Comparison of ENCODE assay signal across 8 cellular contexts in the genomic region with DNA sequence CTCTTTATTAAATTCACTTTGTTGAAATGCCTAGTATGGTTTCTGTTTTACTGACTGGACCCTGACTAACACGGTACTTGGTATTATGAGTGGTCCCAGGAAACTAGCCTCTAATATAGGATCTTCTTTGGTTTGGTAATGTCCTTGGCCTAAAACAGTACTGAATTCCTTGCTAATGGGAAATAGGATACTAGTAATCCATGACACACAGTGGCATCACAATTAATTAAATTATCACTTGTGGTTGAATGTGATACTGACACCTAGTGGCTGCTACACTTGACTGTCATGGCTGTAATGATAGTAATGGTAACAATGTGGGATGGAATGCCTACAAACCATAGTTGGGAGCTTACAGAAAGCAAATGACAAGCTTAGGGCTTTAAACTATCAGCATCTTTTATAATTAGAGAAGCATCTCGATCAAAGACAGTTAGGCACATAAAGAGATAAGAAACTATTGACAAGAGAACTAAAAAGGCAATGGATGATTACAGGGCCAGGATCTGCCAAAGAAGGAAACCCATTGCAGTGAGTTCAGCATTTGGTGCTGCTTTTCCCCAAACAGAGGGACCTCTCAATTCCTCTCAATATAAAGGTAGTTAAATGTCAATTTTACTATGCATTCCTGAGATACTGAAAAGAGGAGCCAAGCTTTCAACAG. TPM values are rescaled to one million over a fixed set of nuclear protein-coding genes. Genes with fewer than 3 reads are reported as not detected.
DNase-seq lines count a peak whose midpoint lies in the region; ATAC-seq and TF ChIP-seq lines count a peak whose summit lies in the region.

No MANE protein-coding gene starts in this region.

- CTCF ChIA-PET in activated CD4-positive, alpha-beta T cell treated with anti-CD3 and anti-CD28 coated beads for 36 hours (lab: Charles Lee): interaction anchor here (0.6 to 7.5 kb wide), 16 partner anchors 10 to 249 kb away, joined by 3 to 69 read pairs (median 3); no protein-coding TSS in a partner anchor
- CTCF ChIA-PET in OCI-LY7 (lab: Charles Lee; ENCODE audit: unreplicated experiment): interaction anchor here (1.0 to 3.1 kb wide), 3 partner anchors 62 to 201 kb away, joined by 3 to 26 read pairs (median 4); no protein-coding TSS in a partner anchor

- H3K27me3 Mint-ChIP-seq in activated CD4-positive, alpha-beta T cell treated with anti-CD3 and anti-CD28 coated beads for 36 hours: no peaks in the 10 kb centered on the region
- H3K27me3 Mint-ChIP-seq in endodermal cell (ENCODE audit: insufficient read depth) (no peaks in the 10 kb centered on the region), mesothelial cell of epicardium (ENCODE audit: low read depth) (no peaks in the 10 kb centered on the region)

- H2AFZ ChIP-seq in OCI-LY7 (ENCODE audit: low read length): no peak overlapping the region

- H3K4me2 ChIP-seq in OCI-LY7 (ENCODE audit: low read length): no peak overlapping the region

- H3K4me3 Mint-ChIP-seq in activated CD4-positive, alpha-beta T cell treated with anti-CD3 and anti-CD28 coated beads for 36 hours: no peak overlapping the region
- H3K4me3 Mint-ChIP-seq in endodermal cell (no peak overlapping the region), mesothelial cell of epicardium (no peak overlapping the region)

- BruUV-seq in OCI-LY7 (replicated peaks; lab: Mats Ljungman, UMichigan): no TSS peak

- H3K79me2 ChIP-seq in OCI-LY7 (ENCODE audit: insufficient read depth, low read depth, low read length): no peaks in the 10 kb centered on the region

- H3K36me3 ChIP-seq in OCI-LY7 (ENCODE audit: insufficient read depth, low read length) (peaks cover 31% of the 10 kb centered on the region; the same call in 1 of the 2 replicates), endodermal cell (ENCODE audit: control insufficient read depth, insufficient read depth, low read length) (no peaks in the 10 kb centered on the region)

- DNase-seq in activated CD4-positive, alpha-beta T cell treated with anti-CD3 and anti-CD28 coated beads for 36 hours: no peak
- DNase-seq in activated CD4-positive, alpha-beta T cell treated with anti-CD3 and anti-CD28 coated beads for 1 hour: no peak
- DNase-seq in OCI-LY7 (ENCODE audit: low spot score): peak; percentile 65
- DNase-seq in endodermal cell: no peak
- no peak for DNase-seq in mesothelial cell of epicardium (ENCODE audit: low spot score in 2 of 2, unreplicated experiment in 2 of 2)
- no peak for DNase-seq in cerebellar nuclear complex (lab: John Stamatoyannopoulos, UW)
- no peak for DNase-seq in SIG-M5 treated with dmso at 0.1 percent for 504 hours (lab: John Stamatoyannopoulos, UW; ENCODE audit: unreplicated experiment)

- H3K9me3 ChIP-seq in OCI-LY7 (ENCODE audit: low read length): no peaks in the 10 kb centered on the region
- no peaks in the 10 kb centered on the region for H3K9me3 ChIP-seq in endodermal cell (ENCODE audit: control insufficient read depth, low read length)

- H4K20me1 ChIP-seq in OCI-LY7 (ENCODE audit: insufficient read depth, low read length): no peaks in the 10 kb centered on the region

- ATAC-seq in activated CD4-positive, alpha-beta T cell treated with anti-CD3 and anti-CD28 coated beads for 36 hours: peak; percentile 57
- peak; percentile 76 for ATAC-seq in HG03354 (IDR thresholded peaks at IDR 0.05; ENCODE audit: poor library complexity, severe bottlenecking, unreplicated experiment)

- H3K36me3 Mint-ChIP-seq in activated CD4-positive, alpha-beta T cell treated with anti-CD3 and anti-CD28 coated beads for 36 hours (ENCODE audit: low read depth): peaks cover 17% of the 10 kb centered on the region
- H3K36me3 Mint-ChIP-seq in endodermal cell (ENCODE audit: low read depth) (peaks cover 6% of the 10 kb centered on the region), mesothelial cell of epicardium (peaks cover 3% of the 10 kb centered on the region)

- H3K27ac Mint-ChIP-seq in activated CD4-positive, alpha-beta T cell treated with anti-CD3 and anti-CD28 coated beads for 36 hours: no peak overlapping the region
- H3K27ac Mint-ChIP-seq in endodermal cell (no peak overlapping the region), mesothelial cell of epicardium (no peak overlapping the region)

- 66 to 71% methylated on average over 2 of the region's 2 CpGs for WGBS in endodermal cell (ENCODE audit: insufficient coverage in 1 of 2, insufficient read length in 1 of 2), 2 experiments

- no peak overlapping the region for H3K27ac ChIP-seq in OCI-LY7 (ENCODE audit: low read depth, low read length, poor library complexity, severe bottlenecking)
- H3K27ac ChIP-seq in endodermal cell (ENCODE audit: low read depth, low read length): no peak overlapping the region

- H3K27me3 ChIP-seq in endodermal cell (ENCODE audit: control insufficient read depth, insufficient read depth, low read length, poor library complexity, severe bottlenecking): no peaks in the 10 kb centered on the region

- H3K4me1 ChIP-seq in OCI-LY7 (ENCODE audit: insufficient read depth, low read length, poor library complexity, severe bottlenecking) (no peaks in the 10 kb centered on the region), endodermal cell (ENCODE audit: control insufficient read depth, insufficient read depth, low read length) (no peaks in the 10 kb centered on the region)

- POLR2A ChIA-PET in activated CD4-positive, alpha-beta T cell treated with anti-CD3 and anti-CD28 coated beads for 36 hours (lab: Charles Lee): no interaction called here
- POLR2A ChIA-PET in OCI-LY7 (lab: Charles Lee): interaction anchor here (0.6 to 1.8 kb wide), 5 partner anchors 12 to 141 kb away, joined by 3 to 5 read pairs (median 3); a partner anchor contains a TSS

- no peaks in the 10 kb centered on the region for H3K9me2 ChIP-seq in OCI-LY7 (ENCODE audit: insufficient read depth, low read length)

- H3K9me3 Mint-ChIP-seq in activated CD4-positive, alpha-beta T cell treated with anti-CD3 and anti-CD28 coated beads for 36 hours (ENCODE audit: low read depth): no peaks in the 10 kb centered on the region
- H3K9me3 Mint-ChIP-seq in endodermal cell (no peaks in the 10 kb centered on the region), mesothelial cell of epicardium (no peaks in the 10 kb centered on the region)

- no peak overlapping the region for H3K4me3 ChIP-seq in OCI-LY7 (ENCODE audit: low read depth, low read length, poor library complexity, severe bottlenecking)
- no peak overlapping the region for H3K4me3 ChIP-seq in endodermal cell (ENCODE audit: low read length)

- H3K9ac ChIP-seq in endodermal cell (ENCODE audit: extremely low read depth, low read length, poor library complexity, severe bottlenecking): no peak overlapping the region

- H3K4me1 Mint-ChIP-seq in activated CD4-positive, alpha-beta T cell treated with anti-CD3 and anti-CD28 coated beads for 36 hours: no peaks in the 10 kb centered on the region
- H3K4me1 Mint-ChIP-seq in endodermal cell (no peaks in the 10 kb centered on the region), mesothelial cell of epicardium (no peaks in the 10 kb centered on the region)

- intact Hi-C loops in activated CD4-positive, alpha-beta T cell treated with anti-CD3 and anti-CD28 coated beads for 36 hours (cut with DNase I, micrococcal nuclease): loop anchor here (1.0 kb wide), 1 partner anchor 126 kb away; no protein-coding TSS in a partner anchor
- intact Hi-C loops in OCI-LY7 (cut with micrococcal nuclease; ENCODE audit: unreplicated experiment): loop anchor here (1.0 to 2.0 kb wide), 2 partner anchors 63 to 126 kb away; no protein-coding TSS in a partner anchor

- TF ChIP-seq CTCF in OCI-LY7 (conservative IDR thresholded peaks at IDR 0.05; ENCODE audit: low read length): peak; percentile 99
- TF ChIP-seq CTCF in endodermal cell (conservative IDR thresholded peaks at IDR 0.05): peak; percentile 87
- TF ChIP-seq CTCF in mesothelial cell of epicardium (IDR thresholded peaks at IDR 0.05; ENCODE audit: unreplicated experiment): peak; percentile 38

RNA-seq across cellular contexts. Expression of a gene that starts 8.6 kb away (rescaled TPM):
- 10 to 100 TPM; 20.9 to 21.0 TPM for total RNA-seq in activated CD4-positive, alpha-beta T cell treated with anti-CD3 and anti-CD28 coated beads for 36 hours
- total RNA-seq in OCI-LY7 (2014; rRNA removed; shearing (Covaris generic)): 19.3 and 24.3 TPM in 2 replicates
- 52.7 and 56.6 TPM in 2 replicates for total RNA-seq in OCI-LY7 (2022)
- total RNA-seq in endodermal cell: 10 to 100 TPM; 11.0 to 12.2 TPM
- polyA plus RNA-seq in endodermal cell (2013, experiment 1 of 2): 7.1 TPM
- polyA plus RNA-seq in endodermal cell (2013, experiment 2 of 2): 8.3 TPM
- 14.3 to 17.3 TPM (median 16.7 TPM) in 3 replicates for total RNA-seq in mesothelial cell of epicardium

RNA-seq across cellular contexts. Expression of a gene that starts 24.4 kb away (rescaled TPM):
- 10 to 100 TPM; 27.1 to 39.2 TPM for total RNA-seq in activated CD4-positive, alpha-beta T cell treated with anti-CD3 and anti-CD28 coated beads for 36 hours
- total RNA-seq in OCI-LY7 (2014; rRNA removed; shearing (Covaris generic)): 43.7 and 52.8 TPM in 2 replicates
- total RNA-seq in OCI-LY7 (2022) (49.9 and 54.6 TPM in 2 replicates), endodermal cell (10 to 100 TPM; 29.6 to 30.5 TPM), mesothelial cell of epicardium (34.0 to 37.2 TPM (median 36.4 TPM) in 3 replicates)
- polyA plus RNA-seq in endodermal cell (2013, experiment 1 of 2): 32.9 TPM
- polyA plus RNA-seq in endodermal cell (2013, experiment 2 of 2): 27.5 TPM

RNA-seq across cellular contexts. Expression of a gene that starts 24.6 kb away (rescaled TPM):
- 10 to 100 TPM; 36.7 to 40.3 TPM for total RNA-seq in activated CD4-positive, alpha-beta T cell treated with anti-CD3 and anti-CD28 coated beads for 36 hours
- total RNA-seq in OCI-LY7 (2014; rRNA removed; shearing (Covaris generic)): 40.7 and 55.9 TPM in 2 replicates
- total RNA-seq in OCI-LY7 (2022): 44.0 and 49.0 TPM in 2 replicates
- total RNA-seq in endodermal cell: 10 to 100 TPM; 56.5 to 56.8 TPM
- polyA plus RNA-seq in endodermal cell (2013, experiment 1 of 2): 37.3 TPM
- polyA plus RNA-seq in endodermal cell (2013, experiment 2 of 2): 32.9 TPM
- 72.2 to 73.1 TPM (median 72.3 TPM) in 3 replicates for total RNA-seq in mesothelial cell of epicardium

RNA-seq across cellular contexts. Expression of a gene that starts 32.0 kb away (rescaled TPM):
- 1 to 10 TPM; 3.8 to 4.2 TPM for total RNA-seq in activated CD4-positive, alpha-beta T cell treated with anti-CD3 and anti-CD28 coated beads for 36 hours
- 8.5 and 21.3 TPM in 2 replicates for total RNA-seq in OCI-LY7 (2014; rRNA removed; shearing (Covaris generic))
- 14.7 and 15.5 TPM in 2 replicates for total RNA-seq in OCI-LY7 (2022)
- 10 to 100 TPM; 13.0 to 18.0 TPM for total RNA-seq in endodermal cell
- 19.9 TPM for polyA plus RNA-seq in endodermal cell (2013, experiment 1 of 2)
- 17.8 TPM for polyA plus RNA-seq in endodermal cell (2013, experiment 2 of 2)
- total RNA-seq in mesothelial cell of epicardium: 25.9 to 30.3 TPM (median 26.5 TPM) in 3 replicates

Comparison
In these comparisons a context has a peak if more than half of its experiments do, and no peak if none do; other contexts are left out.
1. CTCF ChIP-seq: peak in every context shown above with its lines; median percentile 99 in OCI-LY7; 87 in endodermal cell; 38 in mesothelial cell of epicardium.